Comparison of ENCODE assay signal across 15 cellular contexts in the genomic region with DNA sequence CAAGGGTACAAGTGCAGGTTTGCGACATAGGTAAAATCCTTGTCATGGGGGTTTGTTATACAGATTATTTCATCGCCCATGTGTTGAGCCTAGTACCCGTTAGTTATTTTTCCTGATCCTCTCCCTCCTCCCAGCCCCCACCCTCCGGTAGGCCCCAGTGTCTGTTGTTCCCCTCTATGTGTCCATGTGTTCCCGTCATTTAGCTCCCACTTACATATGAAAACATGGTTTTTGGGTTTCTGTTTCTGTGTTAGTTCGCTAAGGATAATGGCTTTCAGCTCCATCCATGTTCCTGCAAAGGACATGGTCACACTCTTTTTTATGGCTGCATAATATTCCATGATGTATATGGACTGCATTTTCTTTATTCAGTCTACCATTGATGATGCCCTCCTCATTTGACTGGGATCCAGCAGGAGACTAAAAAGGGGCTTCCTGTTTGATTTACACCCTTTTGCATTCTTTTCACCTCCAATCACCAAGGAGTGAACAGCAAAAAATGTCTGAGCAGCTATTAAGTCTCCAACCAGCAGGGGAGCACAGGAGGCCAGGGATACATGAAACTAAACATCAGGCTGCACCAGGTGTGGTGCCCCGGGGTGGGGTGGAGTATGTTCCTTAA.
DNase-seq lines count a peak whose midpoint lies in the region; ATAC-seq and TF ChIP-seq lines count a peak whose summit lies in the region.
"Had no signal": no experiment of that assay in that cellular context is flagged by ENCODE, and none has a peak within 500 bp of the region (broad histone marks: within the 10 kb centered on the region; RNA-seq: fewer than 3 reads in every experiment).

No MANE protein-coding gene starts in this region.

- intact Hi-C loops in HCT116 (cut with micrococcal nuclease) (no loop called here), PC-3 (cut with micrococcal nuclease) (loop anchor here (1.0 to 10.0 kb wide), 3 partner anchors 60 to 158 kb away; no protein-coding TSS in a partner anchor), OCI-LY7 (cut with micrococcal nuclease; ENCODE audit: unreplicated experiment) (no loop called here)

- DNase-seq in HCT116 (ENCODE audit: low read depth, low spot score) = no peak
- DNase-seq in PC-3 = no peak
- DNase-seq in epithelial cell of esophagus (ENCODE audit: low read depth) = no peak
- DNase-seq in DMS153 treated with DMSO at 0.1 percent for 48 hours (lab: John Stamatoyannopoulos, UW; ENCODE audit: unreplicated experiment) = no peak
- no peak for DNase-seq in NCI-H2227 treated with DMSO at 0.1 percent for 48 hours (lab: John Stamatoyannopoulos, UW)
- no peak for DNase-seq in OCI-LY7 (ENCODE audit: low spot score)
- DNase-seq: activated CD8-positive, alpha-beta memory T cell treated with anti-CD3 and anti-CD28 coated beads, Interleukin-2, amount 50 U/mL, for 4 hours; activated gamma-delta T cell treated with Interleukin-2 at 50 U/mL for 16 hours; naive thymus-derived CD4-positive, alpha-beta T cell; NCI-H2029 treated with DMSO at 0.1 percent for 48 hours; spleen had no signal

- RAD21 ChIA-PET in HCT116 (lab: Charles Lee; ENCODE audit: low non-redundant PET in 1 of 2, low total read pairs in 2 of 2, uncharacterized antibody in 2 of 2, unreplicated experiment in 2 of 2) = no interaction called here

- H3K9me2 ChIP-seq in HCT116 (ENCODE audit: insufficient read depth) = no peaks in the 10 kb centered on the region
- no peaks in the 10 kb centered on the region for H3K9me2 ChIP-seq in PC-3 (replicated peaks; ENCODE audit: low read length)
- no peaks in the 10 kb centered on the region for H3K9me2 ChIP-seq in OCI-LY7 (ENCODE audit: insufficient read depth, low read length)

- POLR2A ChIA-PET in HCT116 (lab: Charles Lee) = no interaction called here
- POLR2A ChIA-PET in PC-3 (lab: Charles Lee; ENCODE audit: unreplicated experiment) = interaction anchor here (0.6 kb wide), 1 partner anchor 254 kb away, joined by 4 read pairs; no protein-coding TSS in a partner anchor
- POLR2A ChIA-PET in OCI-LY7 (lab: Charles Lee) = no interaction called here

- peak overlapping the region in 1 of 2 experiments; percentile 38; a peak in 1 of 4 replicates for H3K4me3 ChIP-seq in HCT116 (replicated peaks in 1 of 2; ENCODE audit: low read depth in 1 of 2, low read length in 2 of 2)
- H3K4me3 ChIP-seq in PC-3 (ENCODE audit: low read length) = no peak overlapping the region
- no peak overlapping the region for H3K4me3 ChIP-seq in epithelial cell of esophagus (ENCODE audit: low read length)
- H3K4me3 ChIP-seq in parathyroid adenoma (ENCODE audit: low read depth, low read length) = no peak overlapping the region
- no peak overlapping the region for H3K4me3 ChIP-seq in OCI-LY7 (ENCODE audit: low read depth, low read length, poor library complexity, severe bottlenecking)
- H3K4me3 ChIP-seq: spleen, testis had no signal

- ATAC-seq in HCT116 (peak; percentile 29), PC-3 (no peak)
- ATAC-seq: activated CD4-positive, alpha-beta T cell treated with anti-CD3 and anti-CD28 coated beads for 36 hours; naive thymus-derived CD4-positive, alpha-beta T cell had no signal

- BruUV-seq in HCT116 (replicated peaks; lab: Mats Ljungman, UMichigan) (no TSS peak), PC-3 (replicated peaks; lab: Mats Ljungman, UMichigan) (no TSS peak), OCI-LY7 (replicated peaks; lab: Mats Ljungman, UMichigan) (no TSS peak)

- H3F3A ChIP-seq in PC-3 (ENCODE audit: low read length, unreplicated experiment) = peaks cover 12% of the 10 kb centered on the region

- H2AFZ ChIP-seq in HCT116 (ENCODE audit: low read depth, low read length, poor library complexity, severe bottlenecking) (peak overlapping the region; percentile 10), PC-3 (ENCODE audit: low read length) (no peak overlapping the region), parathyroid adenoma (no peak overlapping the region), OCI-LY7 (ENCODE audit: low read length) (no peak overlapping the region)

- no peaks in the 10 kb centered on the region for H3K36me3 ChIP-seq in HCT116 (ENCODE audit: control insufficient read depth in 1 of 2, insufficient read depth in 2 of 2, low read length in 2 of 2)
- no peaks in the 10 kb centered on the region; the same call in 1 of the 2 replicates for H3K36me3 ChIP-seq in PC-3 (ENCODE audit: low read depth, low read length)
- H3K36me3 ChIP-seq in parathyroid adenoma (ENCODE audit: control insufficient read depth, insufficient read depth, low read length) = no peaks in the 10 kb centered on the region
- H3K36me3 ChIP-seq in OCI-LY7 (ENCODE audit: insufficient read depth, low read length) = no peaks in the 10 kb centered on the region
- H3K36me3 ChIP-seq: BE2C, spleen had no signal

- H3K27ac ChIP-seq in HCT116 (ENCODE audit: low read depth, low read length) (peak overlapping the region; percentile 75; the same call in 1 of the 2 replicates), PC-3 (ENCODE audit: low read length) (0 out of 2 replicates have a peak overlapping the region, but pooled peaks have one; percentile 18), parathyroid adenoma (peak overlapping the region; percentile 94), OCI-LY7 (ENCODE audit: low read depth, low read length, poor library complexity, severe bottlenecking) (no peak overlapping the region)
- H3K27ac ChIP-seq: spleen, testis had no signal

- TF ChIP-seq RAD21 in HCT116 (IDR thresholded peaks at IDR 0.05; ENCODE audit: low read depth) = no peak

- CTCF ChIA-PET in HCT116 (lab: Charles Lee) = no interaction called here
- CTCF ChIA-PET in PC-3 (lab: Charles Lee) = no interaction called here
- CTCF ChIA-PET in OCI-LY7 (lab: Charles Lee; ENCODE audit: unreplicated experiment) = no interaction called here

- no peak for TF ChIP-seq POLR2A in HCT116 (IDR thresholded peaks at IDR 0.05; ENCODE audit: borderline replicate concordance, extremely low read depth, insufficient read depth, insufficient read length)

- no peaks in the 10 kb centered on the region for H3K27me3 ChIP-seq in HCT116 (ENCODE audit: insufficient read depth, low read length)
- H3K27me3 ChIP-seq in PC-3 (ENCODE audit: low read length) = no peaks in the 10 kb centered on the region
- no peaks in the 10 kb centered on the region for H3K27me3 ChIP-seq in parathyroid adenoma (ENCODE audit: control insufficient read depth, insufficient read depth, low read length)
- H3K27me3 ChIP-seq: BE2C, testis had no signal

- TF ChIP-seq CTCF in HCT116 (IDR thresholded peaks at IDR 0.05 in 2 of 3, conservative IDR thresholded peaks at IDR 0.05 in 1 of 3; ENCODE audit: borderline replicate concordance in 1 of 3, insufficient read depth in 1 of 3, low read depth in 2 of 3, low read length in 2 of 3) = peak in 2 of 3 experiments; percentile 30 to 37; a peak in 3 of 6 replicates
- no peak for TF ChIP-seq CTCF in PC-3 (conservative IDR thresholded peaks at IDR 0.05; ENCODE audit: low read depth, low read length)
- peak; percentile 14 for TF ChIP-seq CTCF in epithelial cell of esophagus (IDR thresholded peaks at IDR 0.05; ENCODE audit: insufficient read depth, low read depth, low read length, missing control alignments)
- TF ChIP-seq CTCF in parathyroid adenoma (IDR thresholded peaks at IDR 0.05) = no peak
- TF ChIP-seq CTCF in OCI-LY7 (conservative IDR thresholded peaks at IDR 0.05; ENCODE audit: low read length) = no peak

- H3K4me1 ChIP-seq in HCT116 (ENCODE audit: control insufficient read depth in 1 of 2, insufficient read depth in 2 of 2, low read length in 2 of 2) (peaks cover 56 to 73% of the 10 kb centered on the region in 2 experiments), PC-3 (ENCODE audit: insufficient read depth, low read length) (peaks cover 48% of the 10 kb centered on the region), parathyroid adenoma (peaks cover 26% of the 10 kb centered on the region), OCI-LY7 (ENCODE audit: insufficient read depth, low read length, poor library complexity, severe bottlenecking) (no peaks in the 10 kb centered on the region)
- H3K4me1 ChIP-seq: spleen, testis had no signal

- H3K9me3 ChIP-seq in HCT116 (ENCODE audit: control insufficient read depth in 1 of 2, insufficient read depth in 1 of 2, low read depth in 1 of 2, low read length in 2 of 2) (no peaks in the 10 kb centered on the region), PC-3 (ENCODE audit: low read length) (no peaks in the 10 kb centered on the region), parathyroid adenoma (ENCODE audit: control insufficient read depth, low read length) (no peaks in the 10 kb centered on the region), OCI-LY7 (ENCODE audit: low read length) (no peaks in the 10 kb centered on the region)
- H3K9me3 ChIP-seq: BE2C, spleen, testis had no signal

- H3K4me2 ChIP-seq in HCT116 (ENCODE audit: low read length) (peak overlapping the region; percentile 79), PC-3 (ENCODE audit: low read length) (0 out of 2 replicates have a peak overlapping the region, but pooled peaks have one; percentile 39), parathyroid adenoma (ENCODE audit: low read length) (no peak overlapping the region), OCI-LY7 (ENCODE audit: low read length) (no peak overlapping the region)

- no peaks in the 10 kb centered on the region for H3K79me2 ChIP-seq in HCT116 (ENCODE audit: insufficient read depth, low read length)
- H3K79me2 ChIP-seq in PC-3 (ENCODE audit: low read length) = no peaks in the 10 kb centered on the region
- H3K79me2 ChIP-seq in parathyroid adenoma = no peaks in the 10 kb centered on the region
- H3K79me2 ChIP-seq in OCI-LY7 (ENCODE audit: insufficient read depth, low read depth, low read length) = no peaks in the 10 kb centered on the region

- no peak overlapping the region for H3K9ac ChIP-seq in HCT116 (ENCODE audit: low read length)
- no peak overlapping the region for H3K9ac ChIP-seq in PC-3 (ENCODE audit: low read length)
- no peak overlapping the region for H3K9ac ChIP-seq in parathyroid adenoma

- H4K20me1 ChIP-seq in HCT116 (ENCODE audit: insufficient read depth) = no peaks in the 10 kb centered on the region
- no peaks in the 10 kb centered on the region for H4K20me1 ChIP-seq in PC-3 (ENCODE audit: low read length)
- no peaks in the 10 kb centered on the region for H4K20me1 ChIP-seq in OCI-LY7 (ENCODE audit: insufficient read depth, low read length)

TF ChIP-seq in HCT116, 20 proteins besides CTCF, POLR2A, EP300 and RAD21 (continues in another document):
- TF ChIP-seq, protein P1, sequence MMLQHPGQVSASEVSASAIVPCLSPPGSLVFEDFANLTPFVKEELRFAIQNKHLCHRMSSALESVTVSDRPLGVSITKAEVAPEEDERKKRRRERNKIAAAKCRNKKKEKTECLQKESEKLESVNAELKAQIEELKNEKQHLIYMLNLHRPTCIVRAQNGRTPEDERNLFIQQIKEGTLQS (IDR thresholded peaks at IDR 0.05) = no peak
- TF ChIP-seq EGR1 (IDR thresholded peaks at IDR 0.05; ENCODE audit: low read depth) (no peak), EZH2phosphoT487 (IDR thresholded peaks at IDR 0.05; ENCODE audit: borderline replicate concordance) (no peak)

Comparison
In these comparisons a context has a peak if more than half of its experiments do, and no peak if none do; other contexts are left out.
1. H3K4me2 ChIP-seq: peak in HCT116 (single experiment) and PC-3 (single experiment); none in parathyroid adenoma (single experiment) and OCI-LY7 (single experiment).
2. CTCF ChIP-seq: peak in HCT116 (2 of 3) and epithelial cell of esophagus (single experiment); none in PC-3 (single experiment), parathyroid adenoma (single experiment) and OCI-LY7 (single experiment).